In genomic region chr3:195438371-195438770, GRCh38 we compare ENCODE assay signal across 2 cellular contexts.
TF ChIP-seq lines count a peak whose summit lies in the region.

No MANE protein-coding gene starts in this region.

TF ChIP-seq in HCT116, 20 proteins besides CTCF, POLR2A, EP300 and RAD21 (continued from another document):
- TF ChIP-seq, protein P1, sequence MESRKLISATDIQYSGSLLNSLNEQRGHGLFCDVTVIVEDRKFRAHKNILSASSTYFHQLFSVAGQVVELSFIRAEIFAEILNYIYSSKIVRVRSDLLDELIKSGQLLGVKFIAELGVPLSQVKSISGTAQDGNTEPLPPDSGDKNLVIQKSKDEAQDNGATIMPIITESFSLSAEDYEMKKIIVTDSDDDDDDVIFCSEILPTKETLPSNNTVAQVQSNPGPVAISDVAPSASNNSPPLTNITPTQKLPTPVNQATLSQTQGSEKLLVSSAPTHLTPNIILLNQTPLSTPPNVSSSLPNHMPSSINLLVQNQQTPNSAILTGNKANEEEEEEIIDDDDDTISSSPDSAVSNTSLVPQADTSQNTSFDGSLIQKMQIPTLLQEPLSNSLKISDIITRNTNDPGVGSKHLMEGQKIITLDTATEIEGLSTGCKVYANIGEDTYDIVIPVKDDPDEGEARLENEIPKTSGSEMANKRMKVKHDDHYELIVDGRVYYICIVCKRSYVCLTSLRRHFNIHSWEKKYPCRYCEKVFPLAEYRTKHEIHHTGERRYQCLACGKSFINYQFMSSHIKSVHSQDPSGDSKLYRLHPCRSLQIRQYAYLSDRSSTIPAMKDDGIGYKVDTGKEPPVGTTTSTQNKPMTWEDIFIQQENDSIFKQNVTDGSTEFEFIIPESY (IDR thresholded peaks at IDR 0.05; ENCODE audit: extremely low read depth, insufficient replicate concordance, low read length) = no peak
- TF ChIP-seq CBX3 (IDR thresholded peaks at IDR 0.05; ENCODE audit: low read depth) (peak; percentile 70; the same call in 1 of the 2 replicates), ZNF274 (IDR thresholded peaks at IDR 0.05; ENCODE audit: low read depth, low read length) (no peak), MAX (IDR thresholded peaks at IDR 0.05) (no peak), TCF7L2 (IDR thresholded peaks at IDR 0.05; ENCODE audit: borderline replicate concordance, extremely low read depth, insufficient read depth, insufficient read length) (no peak), ZFX (IDR thresholded peaks at IDR 0.05) (no peak), ELF1 (IDR thresholded peaks at IDR 0.05; ENCODE audit: borderline replicate concordance, low read depth) (no peak), SP1 (IDR thresholded peaks at IDR 0.05; ENCODE audit: low read depth) (peak; percentile 53), JUND (IDR thresholded peaks at IDR 0.05) (peak; percentile 83), POLR2AphosphoS5 (IDR thresholded peaks at IDR 0.05; ENCODE audit: low read depth, low read length) (no peak), CEBPB (IDR thresholded peaks at IDR 0.05; ENCODE audit: low read depth) (no peak), SIN3A (IDR thresholded peaks at IDR 0.05; ENCODE audit: low read depth) (no peak), EGR1 (IDR thresholded peaks at IDR 0.05; ENCODE audit: low read depth) (no peak), EZH2 (IDR thresholded peaks at IDR 0.05) (no peak), EZH2phosphoT487 (IDR thresholded peaks at IDR 0.05; ENCODE audit: borderline replicate concordance) (no peak)
- TF ChIP-seq, protein P2, sequence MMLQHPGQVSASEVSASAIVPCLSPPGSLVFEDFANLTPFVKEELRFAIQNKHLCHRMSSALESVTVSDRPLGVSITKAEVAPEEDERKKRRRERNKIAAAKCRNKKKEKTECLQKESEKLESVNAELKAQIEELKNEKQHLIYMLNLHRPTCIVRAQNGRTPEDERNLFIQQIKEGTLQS (IDR thresholded peaks at IDR 0.05) = no peak
- TF ChIP-seq, protein P3, sequence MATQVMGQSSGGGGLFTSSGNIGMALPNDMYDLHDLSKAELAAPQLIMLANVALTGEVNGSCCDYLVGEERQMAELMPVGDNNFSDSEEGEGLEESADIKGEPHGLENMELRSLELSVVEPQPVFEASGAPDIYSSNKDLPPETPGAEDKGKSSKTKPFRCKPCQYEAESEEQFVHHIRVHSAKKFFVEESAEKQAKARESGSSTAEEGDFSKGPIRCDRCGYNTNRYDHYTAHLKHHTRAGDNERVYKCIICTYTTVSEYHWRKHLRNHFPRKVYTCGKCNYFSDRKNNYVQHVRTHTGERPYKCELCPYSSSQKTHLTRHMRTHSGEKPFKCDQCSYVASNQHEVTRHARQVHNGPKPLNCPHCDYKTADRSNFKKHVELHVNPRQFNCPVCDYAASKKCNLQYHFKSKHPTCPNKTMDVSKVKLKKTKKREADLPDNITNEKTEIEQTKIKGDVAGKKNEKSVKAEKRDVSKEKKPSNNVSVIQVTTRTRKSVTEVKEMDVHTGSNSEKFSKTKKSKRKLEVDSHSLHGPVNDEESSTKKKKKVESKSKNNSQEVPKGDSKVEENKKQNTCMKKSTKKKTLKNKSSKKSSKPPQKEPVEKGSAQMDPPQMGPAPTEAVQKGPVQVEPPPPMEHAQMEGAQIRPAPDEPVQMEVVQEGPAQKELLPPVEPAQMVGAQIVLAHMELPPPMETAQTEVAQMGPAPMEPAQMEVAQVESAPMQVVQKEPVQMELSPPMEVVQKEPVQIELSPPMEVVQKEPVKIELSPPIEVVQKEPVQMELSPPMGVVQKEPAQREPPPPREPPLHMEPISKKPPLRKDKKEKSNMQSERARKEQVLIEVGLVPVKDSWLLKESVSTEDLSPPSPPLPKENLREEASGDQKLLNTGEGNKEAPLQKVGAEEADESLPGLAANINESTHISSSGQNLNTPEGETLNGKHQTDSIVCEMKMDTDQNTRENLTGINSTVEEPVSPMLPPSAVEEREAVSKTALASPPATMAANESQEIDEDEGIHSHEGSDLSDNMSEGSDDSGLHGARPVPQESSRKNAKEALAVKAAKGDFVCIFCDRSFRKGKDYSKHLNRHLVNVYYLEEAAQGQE (IDR thresholded peaks at IDR 0.05; ENCODE audit: low read depth) = no peak

TF ChIP-seq in GM12878, 131 proteins besides CTCF, POLR2A, EP300 and RAD21 (continued from another document):
- TF ChIP-seq, protein P3 (IDR thresholded peaks at IDR 0.05; ENCODE audit: low read depth, low read length) = no peak
- TF ChIP-seq CHD2 (IDR thresholded peaks at IDR 0.05; ENCODE audit: borderline replicate concordance, low read depth, low read length) = no peak
- TF ChIP-seq STAT3 (IDR thresholded peaks at IDR 0.05; ENCODE audit: low read depth, low read length) = no peak
- TF ChIP-seq SREBF1 (IDR thresholded peaks at IDR 0.05; ENCODE audit: low read length) = no peak
- no peak for TF ChIP-seq BHLHE40 (IDR thresholded peaks at IDR 0.05; ENCODE audit: borderline replicate concordance in 1 of 2, low read depth in 2 of 2, low read length in 1 of 2)
- no peak for TF ChIP-seq BCL11A (IDR thresholded peaks at IDR 0.05; ENCODE audit: low read depth, low read length)
- no peak for TF ChIP-seq NFIC (IDR thresholded peaks at IDR 0.05; ENCODE audit: low read depth, low read length)
- TF ChIP-seq, protein P4, sequence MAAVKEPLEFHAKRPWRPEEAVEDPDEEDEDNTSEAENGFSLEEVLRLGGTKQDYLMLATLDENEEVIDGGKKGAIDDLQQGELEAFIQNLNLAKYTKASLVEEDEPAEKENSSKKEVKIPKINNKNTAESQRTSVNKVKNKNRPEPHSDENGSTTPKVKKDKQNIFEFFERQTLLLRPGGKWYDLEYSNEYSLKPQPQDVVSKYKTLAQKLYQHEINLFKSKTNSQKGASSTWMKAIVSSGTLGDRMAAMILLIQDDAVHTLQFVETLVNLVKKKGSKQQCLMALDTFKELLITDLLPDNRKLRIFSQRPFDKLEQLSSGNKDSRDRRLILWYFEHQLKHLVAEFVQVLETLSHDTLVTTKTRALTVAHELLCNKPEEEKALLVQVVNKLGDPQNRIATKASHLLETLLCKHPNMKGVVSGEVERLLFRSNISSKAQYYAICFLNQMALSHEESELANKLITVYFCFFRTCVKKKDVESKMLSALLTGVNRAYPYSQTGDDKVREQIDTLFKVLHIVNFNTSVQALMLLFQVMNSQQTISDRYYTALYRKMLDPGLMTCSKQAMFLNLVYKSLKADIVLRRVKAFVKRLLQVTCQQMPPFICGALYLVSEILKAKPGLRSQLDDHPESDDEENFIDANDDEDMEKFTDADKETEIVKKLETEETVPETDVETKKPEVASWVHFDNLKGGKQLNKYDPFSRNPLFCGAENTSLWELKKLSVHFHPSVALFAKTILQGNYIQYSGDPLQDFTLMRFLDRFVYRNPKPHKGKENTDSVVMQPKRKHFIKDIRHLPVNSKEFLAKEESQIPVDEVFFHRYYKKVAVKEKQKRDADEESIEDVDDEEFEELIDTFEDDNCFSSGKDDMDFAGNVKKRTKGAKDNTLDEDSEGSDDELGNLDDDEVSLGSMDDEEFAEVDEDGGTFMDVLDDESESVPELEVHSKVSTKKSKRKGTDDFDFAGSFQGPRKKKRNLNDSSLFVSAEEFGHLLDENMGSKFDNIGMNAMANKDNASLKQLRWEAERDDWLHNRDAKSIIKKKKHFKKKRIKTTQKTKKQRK (IDR thresholded peaks at IDR 0.05; ENCODE audit: low read depth, low read length) = no peak
- no peak for TF ChIP-seq ZBTB40 (IDR thresholded peaks at IDR 0.05; ENCODE audit: borderline replicate concordance)
- TF ChIP-seq STAT1 (conservative IDR thresholded peaks at IDR 0.05) = no peak
- TF ChIP-seq ATF7 (IDR thresholded peaks at IDR 0.05; ENCODE audit: low read depth) = no peak
- TF ChIP-seq POLR2AphosphoS5 (IDR thresholded peaks at IDR 0.05; ENCODE audit: low read length) = no peak
- no peak for TF ChIP-seq SMARCA5 (IDR thresholded peaks at IDR 0.05)
- no peak for TF ChIP-seq SRF (IDR thresholded peaks at IDR 0.05; ENCODE audit: low read depth in 2 of 2, low read length in 2 of 2)
- no peak for TF ChIP-seq FOXK2 (IDR thresholded peaks at IDR 0.05)
- TF ChIP-seq NRF1 (conservative IDR thresholded peaks at IDR 0.05; ENCODE audit: low read depth, low read length) = no peak
- TF ChIP-seq CBFB (IDR thresholded peaks at IDR 0.05; ENCODE audit: low read depth) = no peak
- TF ChIP-seq PML (IDR thresholded peaks at IDR 0.05; ENCODE audit: low read length) = no peak
- no peak for TF ChIP-seq YY1 (IDR thresholded peaks at IDR 0.05; ENCODE audit: low read depth, low read length)
